ENCODE assay signal across 19 cellular contexts in the genomic region with DNA sequence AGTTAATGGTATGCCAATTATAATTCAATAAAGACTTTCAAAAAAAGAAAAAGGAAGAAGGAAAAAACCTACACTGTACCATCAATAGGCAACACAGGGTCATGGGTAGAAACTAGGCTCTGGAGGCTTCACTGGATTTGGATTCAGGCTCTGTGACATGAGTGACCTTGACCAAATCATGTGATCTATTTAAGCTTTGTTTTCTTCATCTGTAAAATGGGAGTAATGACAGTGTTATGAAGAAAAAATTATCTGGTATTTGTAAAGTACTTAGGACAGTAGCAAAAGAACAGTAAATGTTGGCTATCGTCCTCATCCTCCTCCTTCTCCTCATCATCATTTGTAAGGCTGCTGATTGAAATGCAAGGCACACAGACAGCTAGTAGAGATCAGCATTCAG. TPM values are rescaled to one million over a fixed set of nuclear protein-coding genes. Genes with fewer than 3 reads are reported as not detected.
"Had no signal": no experiment of that assay in that cellular context is flagged by ENCODE, and none has a peak within 500 bp of the region (broad histone marks: within the 10 kb centered on the region; RNA-seq: fewer than 3 reads in every experiment).

No MANE protein-coding gene starts in this region.

- H3K9me3 ChIP-seq: SK-N-SH had no signal

- H3K36me3 Mint-ChIP-seq: T-cell had no signal

- DNase-seq: Kasumi-1, MM.1S, NCI-H1436, NCI-H187, NCI-H2081 treated with DMSO at 0.1 percent for 48 hours, NCI-H2171, NCI-H345, NCI-H446 treated with DMSO at 0.1 percent for 48 hours, NCI-H510A treated with DMSO at 0.1 percent for 48 hours, NCI-H526, NCI-H82, Right ventricle myocardium superior, RPMI8226, SIG-M5, SK-N-SH, SW 1271, T-cell had no signal

- H3K4me1 Mint-ChIP-seq: T-cell had no signal

- H3K27ac ChIP-seq: HL-60, KMS-11 had no signal

- H3K9ac ChIP-seq: KMS-11, SK-N-SH had no signal

- H3K4me2 ChIP-seq: KMS-11, SK-N-SH had no signal

- H3K4me3 Mint-ChIP-seq: T-cell had no signal

- ATAC-seq: T-cell had no signal

- H3K27ac Mint-ChIP-seq: T-cell had no signal

RNA-seq across cellular contexts. Expression of gene STPG4, which starts 59.3 kb away (rescaled TPM):
- total RNA-seq: Right ventricle myocardium superior had no signal
